Comparison of ENCODE assay signal across 8 cellular contexts in genomic region chr6:125749112-125749863, GRCh38. TPM values are rescaled to one million over a fixed set of nuclear protein-coding genes. Genes with fewer than 3 reads are reported as not detected.
DNase-seq lines count a peak whose midpoint lies in the region; ATAC-seq and TF ChIP-seq lines count a peak whose summit lies in the region.

Gene HEY2, plus strand, starts transcription at chr6:125749632. Its CDS starts 145 bp downstream, at chr6:125749777.

- DNase-seq in AG10803 (ENCODE audit: low read depth) (peak; percentile 83), NCI-H446 treated with DMSO at 0.1 percent for 48 hours (lab: John Stamatoyannopoulos, UW) (peak; percentile 81), dermis blood vessel endothelial cell (peak; percentile 91)
- peak; percentile 88 for DNase-seq in activated CD4-positive, alpha-beta memory T cell treated with anti-CD3 and anti-CD28 coated beads for 36 hours
- DNase-seq in stimulated activated CD4-positive, alpha-beta T cell treated with anti-CD3 and anti-CD28 coated beads, Interleukin-2, amount 100 ng/mL, for 4 hours (ENCODE audit: low read depth): peak; percentile 73

- intact Hi-C loops in activated CD4-positive, alpha-beta memory T cell treated with anti-CD3 and anti-CD28 coated beads for 36 hours (cut with micrococcal nuclease): loop anchor here (1.0 kb wide), 2 partner anchors 31 to 237 kb away; partner anchors contain the start of gene TRMT11

- peaks cover 29% of the 10 kb centered on the region for H3K4me1 Mint-ChIP-seq in activated CD4-positive, alpha-beta memory T cell treated with anti-CD3 and anti-CD28 coated beads for 36 hours (ENCODE audit: low read depth)

- CTCF ChIA-PET in activated CD4-positive, alpha-beta memory T cell treated with anti-CD3 and anti-CD28 coated beads for 36 hours (lab: Charles Lee): interaction anchor here (1.9 kb wide), 1 partner anchor 207 kb away, joined by 6 read pairs; the partner anchor contains the start of gene HINT3

- H3K9me3 Mint-ChIP-seq in activated CD4-positive, alpha-beta memory T cell treated with anti-CD3 and anti-CD28 coated beads for 36 hours: no peaks in the 10 kb centered on the region

- H3K27ac Mint-ChIP-seq in activated CD4-positive, alpha-beta memory T cell treated with anti-CD3 and anti-CD28 coated beads for 36 hours: no peak within 1 kb of the TSS

- no peak for TF ChIP-seq RAD21 in liver (IDR thresholded peaks at IDR 0.05)

- H3K36me3 Mint-ChIP-seq in activated CD4-positive, alpha-beta memory T cell treated with anti-CD3 and anti-CD28 coated beads for 36 hours: no peaks in the 10 kb centered on the region

- under 1% methylated on average over 103 of the region's 103 CpGs for WGBS in liver

- H3K9me3 ChIP-seq in liver (ENCODE audit: control insufficient read depth in 4 of 4, low read length in 3 of 4): no peaks in the 10 kb centered on the region

- H3K27ac ChIP-seq in liver (ENCODE audit: low read depth in 1 of 2, low read length in 2 of 2): peak within 1 kb of the TSS; percentile 91 to 97

- peak; percentile 78 for ATAC-seq in GM19035 (IDR thresholded peaks at IDR 0.05; ENCODE audit: unreplicated experiment)
- peak; percentile 80 for ATAC-seq in HG03342 (IDR thresholded peaks at IDR 0.05; ENCODE audit: unreplicated experiment)

- TF ChIP-seq CTCF in AG10803 (conservative IDR thresholded peaks at IDR 0.05; ENCODE audit: low read length) (no peak), liver (IDR thresholded peaks at IDR 0.05; ENCODE audit: low read depth, low read length, missing input control) (no peak)

- POLR2A ChIA-PET in activated CD4-positive, alpha-beta memory T cell treated with anti-CD3 and anti-CD28 coated beads for 36 hours (lab: Charles Lee): interaction anchor here (0.8 kb wide), 1 partner anchor 32 kb away, joined by 4 read pairs; no protein-coding TSS in a partner anchor

- peak within 1 kb of the TSS; percentile 79 for H3K4me3 Mint-ChIP-seq in activated CD4-positive, alpha-beta memory T cell treated with anti-CD3 and anti-CD28 coated beads for 36 hours

- H3K27me3 Mint-ChIP-seq in activated CD4-positive, alpha-beta memory T cell treated with anti-CD3 and anti-CD28 coated beads for 36 hours: peaks cover 67% of the 10 kb centered on the region

- H3K4me3 ChIP-seq in AG10803 (ENCODE audit: low read length) (peak within 1 kb of the TSS; percentile 56), liver (ENCODE audit: low read depth in 1 of 3, low read length in 3 of 3) (peak within 1 kb of the TSS; percentile 68 to 93 (median 91))

- peak within 1 kb of the TSS; percentile 84 to 100 for H3K9ac ChIP-seq in liver (ENCODE audit: low read depth in 1 of 2, low read length in 2 of 2)

- H3K4me1 ChIP-seq in liver (ENCODE audit: control insufficient read depth in 4 of 4, insufficient read depth in 4 of 4, low read length in 3 of 4): peaks cover 0 to 56% (median 34%) of the 10 kb centered on the region in 4 donors

- H3K27me3 ChIP-seq in liver (ENCODE audit: control insufficient read depth in 4 of 4, insufficient read depth in 4 of 4, low read length in 3 of 4): no peaks in the 10 kb centered on the region

- H3K36me3 ChIP-seq in liver (ENCODE audit: control insufficient read depth in 4 of 4, insufficient read depth in 3 of 4, low read depth in 1 of 4, low read length in 3 of 4): no peaks in the 10 kb centered on the region

TF ChIP-seq in liver, 16 proteins besides CTCF, POLR2A, EP300 and RAD21:
- peak; percentile 67 to 77 for TF ChIP-seq HNF4A (conservative IDR thresholded peaks at IDR 0.05)
- no peak for TF ChIP-seq ATF3 (IDR thresholded peaks at IDR 0.05)
- no peak for TF ChIP-seq RXRA (IDR thresholded peaks at IDR 0.05)
- TF ChIP-seq HNF4G (IDR thresholded peaks at IDR 0.05): peak; percentile 55
- TF ChIP-seq EGR1 (IDR thresholded peaks at IDR 0.05; ENCODE audit: low read depth in 2 of 2): peak; percentile 79 to 96
- TF ChIP-seq REST (IDR thresholded peaks at IDR 0.05): peak; percentile 59
- TF ChIP-seq TAF1 (conservative IDR thresholded peaks at IDR 0.05): peak; percentile 45
- no peak for TF ChIP-seq FOXA2 (IDR thresholded peaks at IDR 0.05)
- TF ChIP-seq MAX (IDR thresholded peaks at IDR 0.05): no peak
- peak; percentile 61 for TF ChIP-seq SP1 (IDR thresholded peaks at IDR 0.05)
- no peak for TF ChIP-seq GABPA (IDR thresholded peaks at IDR 0.05 in 1 of 2, conservative IDR thresholded peaks at IDR 0.05 in 1 of 2)
- no peak for TF ChIP-seq YY1 (IDR thresholded peaks at IDR 0.05)
- TF ChIP-seq FOXA1 (IDR thresholded peaks at IDR 0.05): peak; percentile 28
- TF ChIP-seq JUND (IDR thresholded peaks at IDR 0.05): no peak
- no peak for TF ChIP-seq NR2F2 (IDR thresholded peaks at IDR 0.05)
- TF ChIP-seq ZBTB33 (IDR thresholded peaks at IDR 0.05): no peak

RNA-seq across cellular contexts. Expression of gene HEY2, which starts in this region (rescaled TPM):
- total RNA-seq in activated CD4-positive, alpha-beta memory T cell treated with anti-CD3 and anti-CD28 coated beads for 36 hours: not detected
- total RNA-seq in dermis blood vessel endothelial cell (not detected in 2 replicates), liver (1 to 10 TPM; 1.0 to 1.4 TPM)
- 1 to 10 TPM; 1.4 to 2.0 TPM for polyA plus RNA-seq in liver

Comparison
In these comparisons a context has a peak if more than half of its experiments do, and no peak if none do; other contexts are left out.
1. Peak in every context shown above with its lines: DNase-seq, ATAC-seq, H3K4me3 ChIP-seq and H3K27ac ChIP-seq.
2. Peak in DNase-seq in activated CD4-positive, alpha-beta memory T cell treated with anti-CD3 and anti-CD28 coated beads for 36 hours; RNA of the gene not detected or under 1 TPM.
3. Peak in DNase-seq in dermis blood vessel endothelial cell; RNA of the gene not detected or under 1 TPM.